ENCODE assay signal across 7 cellular contexts in the genomic region with DNA sequence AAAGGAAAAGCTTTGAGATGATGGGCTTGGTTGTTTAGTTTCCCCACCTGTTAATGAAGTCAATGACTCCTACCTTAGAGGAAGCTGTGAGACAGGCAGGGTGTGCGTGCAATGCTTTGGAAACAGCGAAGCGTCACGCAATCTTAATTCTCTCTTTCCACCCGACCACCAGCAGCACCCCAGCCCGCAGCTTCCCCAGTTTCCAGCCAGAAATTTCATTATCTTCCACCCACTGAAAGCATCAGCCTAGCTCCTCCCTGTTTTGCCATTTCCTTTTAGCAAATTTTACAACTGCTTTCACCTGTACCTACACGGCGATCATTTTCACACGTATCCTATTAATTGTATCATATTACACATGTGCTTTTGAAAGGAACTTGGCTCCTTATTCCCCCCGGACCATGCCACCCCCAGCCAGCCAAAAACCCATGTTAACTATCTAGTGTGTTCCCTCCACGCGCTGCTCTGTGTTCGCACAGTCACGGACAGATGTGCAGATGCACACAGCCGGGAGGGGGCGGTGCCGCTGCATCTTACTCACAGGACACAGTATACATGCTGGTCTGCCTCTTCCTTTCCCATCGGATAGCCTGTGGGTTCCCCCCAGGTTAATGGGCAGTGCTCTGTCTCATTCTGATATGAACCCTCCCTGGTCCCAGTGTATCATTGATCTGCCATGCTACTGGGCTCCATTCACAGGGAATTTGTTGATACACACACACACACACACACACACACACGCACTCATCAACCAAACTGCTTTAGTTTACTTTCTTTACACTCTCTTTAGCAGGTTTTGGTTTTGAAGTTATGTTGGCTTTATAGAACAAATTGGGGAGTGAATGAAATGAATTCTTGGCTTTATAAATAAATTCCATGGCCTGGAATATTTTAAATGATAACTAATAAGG. TPM values are rescaled to one million over a fixed set of nuclear protein-coding genes. Genes with fewer than 3 reads are reported as not detected.
DNase-seq lines count a peak whose midpoint lies in the region; ATAC-seq and TF ChIP-seq lines count a peak whose summit lies in the region.

No MANE protein-coding gene starts in this region.

- H3K27ac ChIP-seq in upper lobe of right lung, result no peak overlapping the region

- DNase-seq in NCI-H526 treated with DMSO at 0.1 percent for 48 hours (lab: John Stamatoyannopoulos, UW), result peak; percentile 65
- peak; percentile 74 to 79 for DNase-seq in activated CD4-positive, alpha-beta T cell treated with anti-CD3 and anti-CD28 coated beads, Interleukin-2, amount 50 U/mL, for 48 hours
- DNase-seq in effector memory CD8-positive, alpha-beta T cell, result peak; percentile 25 to 46 (median 36)
- DNase-seq in nephron progenitor cell, result peak; percentile 74
- peak; percentile 82 for DNase-seq in upper lobe of right lung

- H3K36me3 ChIP-seq in upper lobe of right lung, result no peaks in the 10 kb centered on the region

- H3K9me3 Mint-ChIP-seq in effector memory CD8-positive, alpha-beta T cell, result no peaks in the 10 kb centered on the region
- H3K9me3 Mint-ChIP-seq in nephron progenitor cell, result peaks cover 18% of the 10 kb centered on the region

- ATAC-seq in GM18498 (IDR thresholded peaks at IDR 0.05; ENCODE audit: unreplicated experiment) (peak; percentile 73), HG03439 (IDR thresholded peaks at IDR 0.05; ENCODE audit: unreplicated experiment) (peak; percentile 85), upper lobe of right lung (peak; percentile 89)
- ATAC-seq in effector memory CD8-positive, alpha-beta T cell (replicated peaks), result peak; percentile 91

- H3K27me3 ChIP-seq in upper lobe of right lung, result no peaks in the 10 kb centered on the region

- no peak overlapping the region for H3K4me3 ChIP-seq in upper lobe of right lung

- no peaks in the 10 kb centered on the region for H3K4me1 ChIP-seq in upper lobe of right lung

- peaks cover 4 to 8% of the 10 kb centered on the region in 2 donors for H3K4me1 Mint-ChIP-seq in effector memory CD8-positive, alpha-beta T cell (ENCODE audit: low read depth in 2 of 2)
- H3K4me1 Mint-ChIP-seq in nephron progenitor cell, result peaks cover 5% of the 10 kb centered on the region

- no peaks in the 10 kb centered on the region for H3K36me3 Mint-ChIP-seq in effector memory CD8-positive, alpha-beta T cell (ENCODE audit: insufficient read depth)
- peaks cover 68% of the 10 kb centered on the region for H3K36me3 Mint-ChIP-seq in nephron progenitor cell (ENCODE audit: low read depth)

- H3K27ac Mint-ChIP-seq in effector memory CD8-positive, alpha-beta T cell, result no peak overlapping the region
- no peak overlapping the region for H3K27ac Mint-ChIP-seq in nephron progenitor cell

- H3K9me3 ChIP-seq in upper lobe of right lung, result no peaks in the 10 kb centered on the region

- peaks cover 0 to 29% of the 10 kb centered on the region in 2 donors for H3K27me3 Mint-ChIP-seq in effector memory CD8-positive, alpha-beta T cell
- H3K27me3 Mint-ChIP-seq in nephron progenitor cell (ENCODE audit: low read depth, poor library complexity), result no peaks in the 10 kb centered on the region

- TF ChIP-seq CTCF in nephron progenitor cell (IDR thresholded peaks at IDR 0.05), result peak; percentile 47
- TF ChIP-seq CTCF in upper lobe of right lung (IDR thresholded peaks at IDR 0.05), result peak; percentile 40

- intact Hi-C loops in upper lobe of right lung (cut with DNase I), result no loop called here

- H3K4me3 Mint-ChIP-seq in effector memory CD8-positive, alpha-beta T cell, result peak overlapping the region; percentile 64 to 77
- no peak overlapping the region for H3K4me3 Mint-ChIP-seq in nephron progenitor cell

RNA-seq across cellular contexts. Expression of a gene that starts 22.4 kb away (rescaled TPM):
- total RNA-seq in upper lobe of right lung, result not detected
